In the genomic region with DNA sequence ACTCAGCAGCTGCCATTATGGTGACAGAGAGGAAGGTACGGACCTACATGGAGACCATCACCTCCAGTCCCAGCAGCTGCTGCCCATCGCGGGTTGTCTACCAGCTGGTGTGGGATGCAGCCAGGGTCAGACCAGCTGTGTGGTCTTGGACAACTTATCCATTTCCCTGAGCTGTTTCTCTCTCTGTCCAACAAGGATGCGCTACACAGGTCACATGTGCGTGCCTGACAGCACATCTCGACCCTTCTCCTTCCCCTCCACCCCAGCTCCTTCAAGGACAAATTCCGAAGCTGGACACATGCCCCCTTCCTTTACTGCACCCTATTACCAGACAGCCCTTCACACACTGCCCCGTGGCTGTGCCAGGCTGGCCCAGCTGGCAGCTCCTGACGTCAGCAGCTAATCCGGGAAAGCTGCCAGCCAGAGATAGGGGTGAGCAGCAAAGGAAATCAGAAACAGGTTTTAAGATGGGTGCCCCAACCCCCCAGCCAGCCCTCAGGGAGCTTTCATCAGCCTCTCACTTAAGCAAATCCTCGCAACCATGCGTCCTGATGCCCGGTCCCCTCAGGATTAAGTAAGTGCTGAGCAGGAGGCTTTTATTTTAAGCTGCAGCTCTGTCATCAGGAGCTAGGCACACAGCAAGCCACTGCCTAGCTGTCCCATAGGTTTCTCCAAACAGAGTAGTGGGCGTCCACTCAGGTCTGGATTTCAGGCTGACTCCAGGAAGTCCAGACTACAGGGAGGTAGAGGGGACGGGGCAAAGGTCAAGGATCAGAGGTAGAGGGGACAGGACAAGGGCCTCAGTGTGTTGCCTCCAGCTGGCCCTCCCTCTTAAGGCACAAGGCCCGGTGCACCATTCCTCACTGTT, we compare ENCODE assay signal across 1 cellular context.
TF ChIP-seq lines count a peak whose summit lies in the region.

No MANE protein-coding gene starts in this region.

TF ChIP-seq in H1, 55 proteins besides CTCF, POLR2A, EP300 and RAD21 (continued from another document):
- TF ChIP-seq TAF7 (optimal IDR thresholded peaks at IDR 0.05; ENCODE audit: borderline replicate concordance, low read depth, low read length) (no peak), CEBPB (IDR thresholded peaks at IDR 0.05; ENCODE audit: low read depth, low read length) (no peak), EGR1 (IDR thresholded peaks at IDR 0.05; ENCODE audit: borderline replicate concordance, low read depth, low read length) (no peak), TBP (IDR thresholded peaks at IDR 0.05; ENCODE audit: low read depth, low read length) (no peak), SIN3A (conservative IDR thresholded peaks at IDR 0.05 in 1 of 2, IDR thresholded peaks at IDR 0.05 in 1 of 2; ENCODE audit: low read depth in 1 of 2, low read length in 2 of 2) (no peak), SP2 (IDR thresholded peaks at IDR 0.05; ENCODE audit: low read length) (no peak), CHD2 (IDR thresholded peaks at IDR 0.05; ENCODE audit: low read length) (no peak), HDAC2 (IDR thresholded peaks at IDR 0.05; ENCODE audit: borderline replicate concordance in 1 of 2, low read depth in 2 of 2, low read length in 2 of 2) (no peak)
- TF ChIP-seq, protein P1, sequence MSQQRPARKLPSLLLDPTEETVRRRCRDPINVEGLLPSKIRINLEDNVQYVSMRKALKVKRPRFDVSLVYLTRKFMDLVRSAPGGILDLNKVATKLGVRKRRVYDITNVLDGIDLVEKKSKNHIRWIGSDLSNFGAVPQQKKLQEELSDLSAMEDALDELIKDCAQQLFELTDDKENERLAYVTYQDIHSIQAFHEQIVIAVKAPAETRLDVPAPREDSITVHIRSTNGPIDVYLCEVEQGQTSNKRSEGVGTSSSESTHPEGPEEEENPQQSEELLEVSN (IDR thresholded peaks at IDR 0.05): no peak
